1 cellular context compared by ENCODE assay signal in the genomic region with DNA sequence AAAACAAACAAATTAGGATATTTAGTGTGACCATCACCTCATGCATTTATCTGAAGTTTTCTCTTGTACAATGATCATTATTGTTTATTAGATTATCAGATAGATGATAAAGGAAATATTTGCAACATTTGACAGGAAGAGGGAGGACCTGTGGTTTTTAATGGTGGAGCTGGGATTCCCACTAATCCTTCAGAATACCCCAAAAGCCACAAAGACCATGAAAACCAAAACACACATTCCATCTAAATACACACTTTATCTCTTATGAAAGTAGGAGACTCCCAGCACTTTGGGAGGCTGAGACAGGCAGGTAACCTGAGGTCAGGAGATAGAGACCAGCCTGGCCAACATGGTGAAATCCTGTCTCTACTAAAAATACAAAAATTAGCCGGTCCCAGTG.
A peak's percentile ranks its signal among the peaks of the same experiment; 100 is the strongest.
TF ChIP-seq lines count a peak whose summit lies in the region.

No MANE protein-coding gene starts in this region.

TF ChIP-seq in K562, 482 proteins besides CTCF, POLR2A, EP300 and RAD21:
- TF ChIP-seq GABPB2 (CRISPR knock-in tag; conservative IDR thresholded peaks at IDR 0.05) (no peak), STAT6 (CRISPR knock-in tag; IDR thresholded peaks at IDR 0.05) (no peak), KLF6 (CRISPR knock-in tag; IDR thresholded peaks at IDR 0.05; ENCODE audit: borderline replicate concordance) (no peak), NUFIP1 (IDR thresholded peaks at IDR 0.05; ENCODE audit: partially characterized antibody) (no peak), EZH2 (IDR thresholded peaks at IDR 0.05; ENCODE audit: borderline replicate concordance, low read depth, low read length) (no peak), THAP7 (CRISPR knock-in tag; IDR thresholded peaks at IDR 0.05) (no peak), XRCC5 (IDR thresholded peaks at IDR 0.05; ENCODE audit: low read depth, low read length) (no peak), REST (CRISPR knock-in tag; IDR thresholded peaks at IDR 0.05; ENCODE audit: low read depth) (no peak), TEAD4 (IDR thresholded peaks at IDR 0.05; ENCODE audit: low read length) (peak; percentile 31; the same call in 1 of the 2 replicates), TEAD4 (CRISPR knock-in tag; IDR thresholded peaks at IDR 0.05; ENCODE audit: borderline replicate concordance) (no peak), OTX1 (CRISPR knock-in tag; IDR thresholded peaks at IDR 0.05) (no peak), CBFA2T3 (IDR thresholded peaks at IDR 0.05) (peak; percentile 39; the same call in 1 of the 2 replicates), ZNF764 (CRISPR knock-in tag; IDR thresholded peaks at IDR 0.05; ENCODE audit: low read depth) (no peak), CTBP1 (IDR thresholded peaks at IDR 0.05; ENCODE audit: borderline replicate concordance) (no peak), CCNT2 (IDR thresholded peaks at IDR 0.05; ENCODE audit: borderline replicate concordance, extremely low read depth, insufficient read length, low read depth, low read length) (no peak), KDM1A (IDR thresholded peaks at IDR 0.05) (peak in 1 of 2 experiments; percentile 35; a peak in 1 of 4 replicates), USF1 (CRISPR knock-in tag; IDR thresholded peaks at IDR 0.05) (no peak), TSC22D4 (tag; IDR thresholded peaks at IDR 0.05) (no peak), TBP (optimal IDR thresholded peaks at IDR 0.05; ENCODE audit: low read depth, low read length) (no peak), TAF9B (IDR thresholded peaks at IDR 0.05; ENCODE audit: partially characterized antibody) (no peak), DEAF1 (CRISPR knock-in tag; IDR thresholded peaks at IDR 0.05) (no peak), DACH1 (IDR thresholded peaks at IDR 0.05; ENCODE audit: partially characterized antibody) (peak; percentile 42), ESRRA (IDR thresholded peaks at IDR 0.05; ENCODE audit: borderline replicate concordance, low read depth) (peak; percentile 55; the same call in 1 of the 2 replicates), ZMIZ1 (IDR thresholded peaks at IDR 0.05; ENCODE audit: low read depth in 2 of 2, low read length in 2 of 2) (no peak), KAT2B (IDR thresholded peaks at IDR 0.05; ENCODE audit: low read depth, low read length) (no peak), SAFB2 (IDR thresholded peaks at IDR 0.05; ENCODE audit: borderline replicate concordance, low read depth, low read length, severe bottlenecking) (no peak), ARHGAP35 (IDR thresholded peaks at IDR 0.05; ENCODE audit: partially characterized antibody) (no peak), MTA2 (IDR thresholded peaks at IDR 0.05; ENCODE audit: low read depth) (no peak), LCOR (CRISPR knock-in tag; IDR thresholded peaks at IDR 0.05) (no peak), SFPQ (IDR thresholded peaks at IDR 0.05; ENCODE audit: low read depth, low read length) (no peak), ZNF175 (CRISPR knock-in tag; IDR thresholded peaks at IDR 0.05; ENCODE audit: low read depth) (no peak), NFRKB (IDR thresholded peaks at IDR 0.05; ENCODE audit: low read depth) (no peak), FOXM1 (IDR thresholded peaks at IDR 0.05; ENCODE audit: low read depth) (no peak), FOXM1 (CRISPR knock-in tag; IDR thresholded peaks at IDR 0.05; ENCODE audit: low read depth) (no peak), ZBED1 (IDR thresholded peaks at IDR 0.05) (no peak), ARID1B (IDR thresholded peaks at IDR 0.05) (no peak), GTF2E2 (tag; IDR thresholded peaks at IDR 0.05) (no peak)
